Comparison of ENCODE assay signal across 21 cellular contexts in the genomic region with DNA sequence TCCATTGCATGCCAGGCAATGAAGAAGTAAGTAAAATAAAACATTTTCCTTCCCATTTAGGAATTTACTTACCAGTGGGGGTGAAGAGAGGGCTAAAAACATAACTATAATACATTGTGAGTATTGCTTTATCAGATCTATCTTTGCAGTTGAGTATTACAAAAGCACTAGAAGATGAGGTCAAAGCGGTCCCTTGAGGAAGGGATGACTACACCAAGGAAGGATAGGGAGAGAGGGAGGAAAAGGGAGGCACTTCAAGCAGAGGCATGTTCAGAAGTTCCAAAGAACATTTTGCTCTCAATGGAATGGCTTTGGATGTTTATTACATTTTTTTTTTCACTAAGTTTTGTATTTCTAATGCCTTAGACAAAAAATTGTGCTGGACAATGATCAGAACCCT.
DNase-seq lines count a peak whose midpoint lies in the region; ATAC-seq and TF ChIP-seq lines count a peak whose summit lies in the region.
"Had no signal": no experiment of that assay in that cellular context is flagged by ENCODE, and none has a peak within 500 bp of the region (broad histone marks: within the 10 kb centered on the region; RNA-seq: fewer than 3 reads in every experiment).

No MANE protein-coding gene starts in this region.

- H3K4me3 Mint-ChIP-seq in activated T-cell treated with anti-CD3 and anti-CD28 coated beads, Interleukin-2, amount 50 U/mL, for 72 hours: no peak overlapping the region
- no peak overlapping the region for H3K4me3 Mint-ChIP-seq in activated T-cell treated with anti-CD3 and anti-CD28 coated beads, Interleukin-2, amount 50 U/mL, for 4 hours
- peak overlapping the region; percentile 28 for H3K4me3 Mint-ChIP-seq in activated T-helper 17 cell treated with anti-CD3 and anti-CD28 coated beads, Interleukin-2, amount 50 U/mL, for 72 hours
- no peak overlapping the region for H3K4me3 Mint-ChIP-seq in progenitor cell of endocrine pancreas (ENCODE audit: low read depth)
- H3K4me3 Mint-ChIP-seq: CD8-positive, alpha-beta T cell; GM23338 had no signal

- H3K4me3 ChIP-seq in fibroblast of pulmonary artery (replicated peaks; ENCODE audit: low read depth, low read length) (no peak overlapping the region), neuronal stem cell (ENCODE audit: low read length in 2 of 2) (no peak overlapping the region)
- H3K4me3 ChIP-seq: A549, BLaER1, GM23338, Peyer's patch had no signal

- no peak overlapping the region for H2BK15ac ChIP-seq in neuronal stem cell (ENCODE audit: low read length)

- peak overlapping the region; percentile 57 for H3K27ac Mint-ChIP-seq in activated T-cell treated with anti-CD3 and anti-CD28 coated beads, Interleukin-2, amount 50 U/mL, for 72 hours
- H3K27ac Mint-ChIP-seq in activated T-helper 17 cell treated with anti-CD3 and anti-CD28 coated beads, Interleukin-2, amount 50 U/mL, for 72 hours: peak overlapping the region; percentile 71
- H3K27ac Mint-ChIP-seq in progenitor cell of endocrine pancreas: peak overlapping the region; percentile 45
- H3K27ac Mint-ChIP-seq: CD8-positive, alpha-beta T cell; GM23338 had no signal

- no peaks in the 10 kb centered on the region for H3K27me3 ChIP-seq in neuronal stem cell (ENCODE audit: control insufficient read depth in 3 of 3, insufficient read depth in 3 of 3, low read depth in 1 of 3, low read length in 3 of 3)
- H3K27me3 ChIP-seq: BLaER1, Peyer's patch had no signal

- no peak overlapping the region for H3K9ac ChIP-seq in neuronal stem cell (ENCODE audit: low read depth, low read length, poor library complexity)
- H3K9ac ChIP-seq: BLaER1 had no signal

- no CpG with 5 or more reads among the region's 1 CpG for WGBS in neuronal stem cell (ENCODE audit: extremely low coverage in 2 of 2, insufficient read length in 2 of 2, insufficient replicate concordance in 1 of 2), 2 donors

- H2BK5ac ChIP-seq in neuronal stem cell (ENCODE audit: low read length): no peak overlapping the region

- H3K18ac ChIP-seq in neuronal stem cell (ENCODE audit: low read length): no peak overlapping the region

- no peak for TF ChIP-seq CTCF in fibroblast of pulmonary artery (IDR thresholded peaks at IDR 0.05; ENCODE audit: low read length, missing control alignments)
- no peak for TF ChIP-seq CTCF in progenitor cell of endocrine pancreas (IDR thresholded peaks at IDR 0.05; ENCODE audit: unreplicated experiment)

- H3K9me3 Mint-ChIP-seq in activated T-cell treated with anti-CD3 and anti-CD28 coated beads, Interleukin-2, amount 50 U/mL, for 72 hours: peaks cover 0 to 4% of the 10 kb centered on the region in 2 donors
- no peaks in the 10 kb centered on the region for H3K9me3 Mint-ChIP-seq in activated T-cell treated with anti-CD3 and anti-CD28 coated beads, Interleukin-2, amount 50 U/mL, for 4 hours
- peaks cover 7% of the 10 kb centered on the region for H3K9me3 Mint-ChIP-seq in activated T-helper 17 cell treated with anti-CD3 and anti-CD28 coated beads, Interleukin-2, amount 50 U/mL, for 72 hours
- H3K9me3 Mint-ChIP-seq in progenitor cell of endocrine pancreas (ENCODE audit: low read depth): no peaks in the 10 kb centered on the region
- H3K9me3 Mint-ChIP-seq: CD8-positive, alpha-beta T cell; GM23338 had no signal

- H2AK5ac ChIP-seq in neuronal stem cell (ENCODE audit: low read depth, low read length): no peak overlapping the region

- H3K9me3 ChIP-seq in neuronal stem cell (replicated peaks in 1 of 2; ENCODE audit: control insufficient read depth in 2 of 2, insufficient read depth in 1 of 2, low read depth in 1 of 2, low read length in 2 of 2): peaks cover 0 to under 1% of the 10 kb centered on the region in 2 donors
- H3K9me3 ChIP-seq: A549, Peyer's patch had no signal

- no peaks in the 10 kb centered on the region for H3K27me3 Mint-ChIP-seq in activated T-cell treated with anti-CD3 and anti-CD28 coated beads, Interleukin-2, amount 50 U/mL, for 72 hours (ENCODE audit: low read depth)
- no peaks in the 10 kb centered on the region for H3K27me3 Mint-ChIP-seq in activated T-cell treated with anti-CD3 and anti-CD28 coated beads, Interleukin-2, amount 50 U/mL, for 4 hours (ENCODE audit: low read depth)
- H3K27me3 Mint-ChIP-seq in activated T-helper 17 cell treated with anti-CD3 and anti-CD28 coated beads, Interleukin-2, amount 50 U/mL, for 72 hours: no peaks in the 10 kb centered on the region
- H3K27me3 Mint-ChIP-seq in progenitor cell of endocrine pancreas: no peaks in the 10 kb centered on the region

- H3K4me2 ChIP-seq in neuronal stem cell (ENCODE audit: insufficient read depth, low read length, poor library complexity, severe bottlenecking): no peak overlapping the region
- H3K4me2 ChIP-seq: A549, BLaER1, GM23338 had no signal

- peak in 1 of 2 donors; percentile 32 for ATAC-seq in activated T-cell treated with anti-CD3 and anti-CD28 coated beads, Interleukin-2, amount 50 U/mL, for 72 hours (replicated peaks in 1 of 2)
- ATAC-seq in activated T-cell treated with anti-CD3 and anti-CD28 coated beads, Interleukin-2, amount 50 U/mL, for 4 hours: no peak
- peak; percentile 18 for ATAC-seq in activated T-helper 17 cell treated with anti-CD3 and anti-CD28 coated beads, Interleukin-2, amount 50 U/mL, for 72 hours (replicated peaks)
- no peak for ATAC-seq in HG03378 (IDR thresholded peaks at IDR 0.05; ENCODE audit: unreplicated experiment)
- ATAC-seq: A549; CD8-positive, alpha-beta T cell; GM23338; HCT116 had no signal

- no peak overlapping the region for H4K91ac ChIP-seq in neuronal stem cell (ENCODE audit: low read depth, low read length, poor library complexity)

- H4K8ac ChIP-seq in neuronal stem cell (ENCODE audit: low read depth, low read length): no peak overlapping the region

- H3K4me1 ChIP-seq in neuronal stem cell (ENCODE audit: control insufficient read depth in 2 of 2, insufficient read depth in 1 of 2, low read depth in 1 of 2, low read length in 2 of 2): no peaks in the 10 kb centered on the region
- H3K4me1 ChIP-seq: A549, BLaER1, Peyer's patch had no signal

- no peak overlapping the region for H2BK120ac ChIP-seq in neuronal stem cell (ENCODE audit: low read depth, low read length)

- H3K23ac ChIP-seq in neuronal stem cell (ENCODE audit: low read depth, low read length, poor library complexity): no peak overlapping the region

- no peak overlapping the region for H3K14ac ChIP-seq in neuronal stem cell (ENCODE audit: low read length)

- peaks cover 38 to 55% of the 10 kb centered on the region in 2 donors for H3K36me3 Mint-ChIP-seq in activated T-cell treated with anti-CD3 and anti-CD28 coated beads, Interleukin-2, amount 50 U/mL, for 72 hours (ENCODE audit: insufficient read depth in 2 of 2)
- peaks cover 65% of the 10 kb centered on the region for H3K36me3 Mint-ChIP-seq in activated T-cell treated with anti-CD3 and anti-CD28 coated beads, Interleukin-2, amount 50 U/mL, for 4 hours (ENCODE audit: insufficient read depth)
- peaks cover 86% of the 10 kb centered on the region for H3K36me3 Mint-ChIP-seq in activated T-helper 17 cell treated with anti-CD3 and anti-CD28 coated beads, Interleukin-2, amount 50 U/mL, for 72 hours (ENCODE audit: low read depth)
- peaks cover 32% of the 10 kb centered on the region for H3K36me3 Mint-ChIP-seq in progenitor cell of endocrine pancreas (ENCODE audit: insufficient read depth)

- no peak overlapping the region for H2AFZ ChIP-seq in neuronal stem cell (ENCODE audit: low read length)
- H2AFZ ChIP-seq: GM23338 had no signal

- no peak overlapping the region for H3K27ac ChIP-seq in neuronal stem cell (replicated peaks; ENCODE audit: low read length)
- H3K27ac ChIP-seq: A549, BLaER1, Peyer's patch had no signal

- H3K4me1 Mint-ChIP-seq in activated T-cell treated with anti-CD3 and anti-CD28 coated beads, Interleukin-2, amount 50 U/mL, for 72 hours (ENCODE audit: low read depth): peaks cover 60% of the 10 kb centered on the region
- peaks cover 20% of the 10 kb centered on the region for H3K4me1 Mint-ChIP-seq in activated T-cell treated with anti-CD3 and anti-CD28 coated beads, Interleukin-2, amount 50 U/mL, for 4 hours (ENCODE audit: low read depth)
- H3K4me1 Mint-ChIP-seq in activated T-helper 17 cell treated with anti-CD3 and anti-CD28 coated beads, Interleukin-2, amount 50 U/mL, for 72 hours: peaks cover 47% of the 10 kb centered on the region
- no peaks in the 10 kb centered on the region for H3K4me1 Mint-ChIP-seq in progenitor cell of endocrine pancreas (ENCODE audit: low read depth)

- no peak overlapping the region for H2BK12ac ChIP-seq in neuronal stem cell (ENCODE audit: low read length)

- no peak overlapping the region for H3K4ac ChIP-seq in neuronal stem cell (ENCODE audit: low read length)

- no peaks in the 10 kb centered on the region for H3K79me1 ChIP-seq in neuronal stem cell (ENCODE audit: low read depth, low read length)

- H3K36me3 ChIP-seq in neuronal stem cell (replicated peaks in 1 of 2; ENCODE audit: control insufficient read depth in 2 of 2, insufficient read depth in 2 of 2, low read length in 2 of 2): peaks cover 23 to 80% of the 10 kb centered on the region in 2 donors

- no peak for DNase-seq in activated T-cell treated with anti-CD3 and anti-CD28 coated beads, Interleukin-2, amount 50 U/mL, for 72 hours
- no peak for DNase-seq in activated T-cell treated with anti-CD3 and anti-CD28 coated beads, Interleukin-2, amount 50 U/mL, for 4 hours
- DNase-seq in fibroblast of pulmonary artery (ENCODE audit: low read depth) (peak; percentile 16), progenitor cell of endocrine pancreas (ENCODE audit: low spot score, unreplicated experiment) (no peak), OCI-M2 (lab: John Stamatoyannopoulos, UW; ENCODE audit: unreplicated experiment) (no peak), neuronal stem cell (ENCODE audit: low spot score) (no peak)
- DNase-seq: Calu3; CD8-positive, alpha-beta T cell; GF-D8; MM.1S; NCI-H1092 treated with DMSO at 0.1 percent for 48 hours; NCI-H2081; NCI-H446 treated with DMSO at 0.1 percent for 48 hours; NCI-H69; Peyer's patch had no signal
